Comparison of ENCODE assay signal across 9 cellular contexts in genomic region chr2:205505344-205505743, GRCh38.
"Had no signal": no experiment of that assay in that cellular context is flagged by ENCODE, and none has a peak within 500 bp of the region (broad histone marks: within the 10 kb centered on the region; RNA-seq: fewer than 3 reads in every experiment).

No MANE protein-coding gene starts in this region.

- H3K27ac ChIP-seq: GM23248, HL-60 had no signal

- H3K4me1 ChIP-seq: HAP-1 had no signal

- H3K4me3 ChIP-seq: GM23248, HAP-1 had no signal

- ATAC-seq: HCT116, HepG2 had no signal

- FAIRE-seq: HepG2 had no signal

- H3K36me3 ChIP-seq: HAP-1 had no signal

- H3K9me3 ChIP-seq: HAP-1 had no signal

- DNase-seq: GM23248, GOT3, H7, HFFc6, KBM-7 had no signal
